Comparison of ENCODE assay signal across 8 cellular contexts in genomic region chr19:1672038-1672768, GRCh38.
DNase-seq lines count a peak whose midpoint lies in the region; ATAC-seq and TF ChIP-seq lines count a peak whose summit lies in the region.

No MANE protein-coding gene starts in this region.

- no peaks in the 10 kb centered on the region for H3K79me2 ChIP-seq in SU-DHL-6 (ENCODE audit: insufficient read depth, low read length)

- no peaks in the 10 kb centered on the region for H4K20me1 ChIP-seq in SU-DHL-6 (ENCODE audit: low read depth, low read length)

- H3K9me3 ChIP-seq in SU-DHL-6 (ENCODE audit: insufficient read depth, low read length): no peaks in the 10 kb centered on the region

- no peak for ATAC-seq in GM18909 (IDR thresholded peaks at IDR 0.05; ENCODE audit: poor library complexity, unreplicated experiment)

- H3K9me2 ChIP-seq in SU-DHL-6 (replicated peaks; ENCODE audit: insufficient read depth, low read length): no peaks in the 10 kb centered on the region

- H3K27ac ChIP-seq in 22Rv1 (no peak overlapping the region), SU-DHL-6 (ENCODE audit: low read depth, low read length) (peak overlapping the region; percentile 41)

- TF ChIP-seq CTCF in 22Rv1 (IDR thresholded peaks at IDR 0.05): peak; percentile 94
- TF ChIP-seq CTCF in GM13977 (IDR thresholded peaks at IDR 0.05; ENCODE audit: extremely low read depth, insufficient read depth, missing control alignments): peak; percentile 82
- peak; percentile 99 for TF ChIP-seq CTCF in SU-DHL-6 (IDR thresholded peaks at IDR 0.05; ENCODE audit: insufficient read depth, low read length, poor library complexity, severe bottlenecking)
- peak; percentile 71 for TF ChIP-seq CTCF in astrocyte of the cerebellum (IDR thresholded peaks at IDR 0.05; ENCODE audit: low read depth, low read length, missing control alignments)

- peak overlapping the region; percentile 66 for H3K9ac ChIP-seq in SU-DHL-6 (ENCODE audit: low read length)

- in situ Hi-C loops in GM13977 (cut with MboI; ENCODE audit: low pct_unique_long_range_greater_than_20kb, low sequenced_read_pairs, unreplicated experiment): no loop called here
- in situ Hi-C loops in astrocyte of the cerebellum (cut with HindIII; ENCODE audit: low sequenced_read_pairs): no loop called here

- peak overlapping the region; percentile 85 for H3K4me2 ChIP-seq in SU-DHL-6 (ENCODE audit: low read depth, low read length, poor library complexity, severe bottlenecking)

- peak overlapping the region; percentile 88 for H2AFZ ChIP-seq in SU-DHL-6 (ENCODE audit: low read depth, low read length, severe bottlenecking)

- H3F3A ChIP-seq in SU-DHL-6 (ENCODE audit: insufficient read depth): peaks cover 19% of the 10 kb centered on the region

- DNase-seq in GM13977 (ENCODE audit: low spot score) (peak; percentile 80), astrocyte of the cerebellum (ENCODE audit: low read depth) (no peak), NCI-H1930 (lab: John Stamatoyannopoulos, UW) (no peak)
- DNase-seq in stimulated activated CD4-positive, alpha-beta T cell treated with anti-CD3 and anti-CD28 coated beads, Interleukin-4, amount 100 ng/mL, for 4 hours: peak; percentile 47 to 68

- H3K27me3 ChIP-seq in SU-DHL-6 (ENCODE audit: low read length): no peaks in the 10 kb centered on the region

- H3K4me3 ChIP-seq in SU-DHL-6 (ENCODE audit: insufficient read depth, low read length, poor library complexity, severe bottlenecking) (peak overlapping the region; percentile 56), astrocyte of the cerebellum (ENCODE audit: low read depth, low read length) (peak overlapping the region; percentile 16), iPS-11a (ENCODE audit: low read depth, low read length) (peak overlapping the region; percentile 13)

- no peaks in the 10 kb centered on the region for H3K36me3 ChIP-seq in SU-DHL-6 (ENCODE audit: low read length)

Comparison
In these comparisons a context has a peak if more than half of its experiments do, and no peak if none do; other contexts are left out.
1. DNase-seq: peak in GM13977 (single experiment) and stimulated activated CD4-positive, alpha-beta T cell treated with anti-CD3 and anti-CD28 coated beads, Interleukin-4, amount 100 ng/mL, for 4 hours (2 of 2); none in astrocyte of the cerebellum (single experiment) and NCI-H1930 (0 of 2).
2. Peak in every context shown above with its lines, with median percentiles within 50 percentile points of each other: CTCF ChIP-seq and H3K4me3 ChIP-seq.